ENCODE assay signal across 1 cellular context in the genomic region with DNA sequence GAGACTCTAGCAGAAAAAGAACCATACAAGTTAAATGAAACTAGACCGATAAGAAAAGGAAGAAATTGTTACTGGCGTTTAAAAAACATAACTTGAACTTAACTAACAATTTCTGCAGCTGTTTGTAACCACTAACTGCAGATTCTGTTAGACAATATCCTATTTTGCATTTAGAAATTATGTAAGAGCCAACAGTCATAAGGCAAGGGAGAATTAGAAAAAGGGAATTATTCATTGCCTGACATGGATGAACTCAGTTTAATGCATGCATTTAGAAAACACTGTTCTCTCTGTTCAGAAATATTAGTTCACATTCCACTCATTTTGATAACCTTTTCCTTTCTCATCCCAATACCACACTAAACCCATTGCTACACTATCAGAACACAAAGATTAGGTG.
TF ChIP-seq lines count a peak whose summit lies in the region.

No MANE protein-coding gene starts in this region.

TF ChIP-seq in WTC11, 78 proteins besides CTCF, POLR2A, EP300 and RAD21 (continued from another document):
- TF ChIP-seq, protein P1, sequence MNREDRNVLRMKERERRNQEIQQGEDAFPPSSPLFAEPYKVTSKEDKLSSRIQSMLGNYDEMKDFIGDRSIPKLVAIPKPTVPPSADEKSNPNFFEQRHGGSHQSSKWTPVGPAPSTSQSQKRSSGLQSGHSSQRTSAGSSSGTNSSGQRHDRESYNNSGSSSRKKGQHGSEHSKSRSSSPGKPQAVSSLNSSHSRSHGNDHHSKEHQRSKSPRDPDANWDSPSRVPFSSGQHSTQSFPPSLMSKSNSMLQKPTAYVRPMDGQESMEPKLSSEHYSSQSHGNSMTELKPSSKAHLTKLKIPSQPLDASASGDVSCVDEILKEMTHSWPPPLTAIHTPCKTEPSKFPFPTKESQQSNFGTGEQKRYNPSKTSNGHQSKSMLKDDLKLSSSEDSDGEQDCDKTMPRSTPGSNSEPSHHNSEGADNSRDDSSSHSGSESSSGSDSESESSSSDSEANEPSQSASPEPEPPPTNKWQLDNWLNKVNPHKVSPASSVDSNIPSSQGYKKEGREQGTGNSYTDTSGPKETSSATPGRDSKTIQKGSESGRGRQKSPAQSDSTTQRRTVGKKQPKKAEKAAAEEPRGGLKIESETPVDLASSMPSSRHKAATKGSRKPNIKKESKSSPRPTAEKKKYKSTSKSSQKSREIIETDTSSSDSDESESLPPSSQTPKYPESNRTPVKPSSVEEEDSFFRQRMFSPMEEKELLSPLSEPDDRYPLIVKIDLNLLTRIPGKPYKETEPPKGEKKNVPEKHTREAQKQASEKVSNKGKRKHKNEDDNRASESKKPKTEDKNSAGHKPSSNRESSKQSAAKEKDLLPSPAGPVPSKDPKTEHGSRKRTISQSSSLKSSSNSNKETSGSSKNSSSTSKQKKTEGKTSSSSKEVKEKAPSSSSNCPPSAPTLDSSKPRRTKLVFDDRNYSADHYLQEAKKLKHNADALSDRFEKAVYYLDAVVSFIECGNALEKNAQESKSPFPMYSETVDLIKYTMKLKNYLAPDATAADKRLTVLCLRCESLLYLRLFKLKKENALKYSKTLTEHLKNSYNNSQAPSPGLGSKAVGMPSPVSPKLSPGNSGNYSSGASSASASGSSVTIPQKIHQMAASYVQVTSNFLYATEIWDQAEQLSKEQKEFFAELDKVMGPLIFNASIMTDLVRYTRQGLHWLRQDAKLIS (CRISPR knock-in tag; IDR thresholded peaks at IDR 0.05; ENCODE audit: borderline replicate concordance) = no peak
- TF ChIP-seq ESRRA (CRISPR knock-in tag; IDR thresholded peaks at IDR 0.05; ENCODE audit: borderline replicate concordance) = no peak
- TF ChIP-seq, protein P2, sequence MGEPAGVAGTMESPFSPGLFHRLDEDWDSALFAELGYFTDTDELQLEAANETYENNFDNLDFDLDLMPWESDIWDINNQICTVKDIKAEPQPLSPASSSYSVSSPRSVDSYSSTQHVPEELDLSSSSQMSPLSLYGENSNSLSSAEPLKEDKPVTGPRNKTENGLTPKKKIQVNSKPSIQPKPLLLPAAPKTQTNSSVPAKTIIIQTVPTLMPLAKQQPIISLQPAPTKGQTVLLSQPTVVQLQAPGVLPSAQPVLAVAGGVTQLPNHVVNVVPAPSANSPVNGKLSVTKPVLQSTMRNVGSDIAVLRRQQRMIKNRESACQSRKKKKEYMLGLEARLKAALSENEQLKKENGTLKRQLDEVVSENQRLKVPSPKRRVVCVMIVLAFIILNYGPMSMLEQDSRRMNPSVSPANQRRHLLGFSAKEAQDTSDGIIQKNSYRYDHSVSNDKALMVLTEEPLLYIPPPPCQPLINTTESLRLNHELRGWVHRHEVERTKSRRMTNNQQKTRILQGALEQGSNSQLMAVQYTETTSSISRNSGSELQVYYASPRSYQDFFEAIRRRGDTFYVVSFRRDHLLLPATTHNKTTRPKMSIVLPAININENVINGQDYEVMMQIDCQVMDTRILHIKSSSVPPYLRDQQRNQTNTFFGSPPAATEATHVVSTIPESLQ (CRISPR knock-in tag; IDR thresholded peaks at IDR 0.05) = no peak
- no peak for TF ChIP-seq FOXP1 (CRISPR knock-in tag; IDR thresholded peaks at IDR 0.05; ENCODE audit: borderline replicate concordance)
- TF ChIP-seq, protein P3, sequence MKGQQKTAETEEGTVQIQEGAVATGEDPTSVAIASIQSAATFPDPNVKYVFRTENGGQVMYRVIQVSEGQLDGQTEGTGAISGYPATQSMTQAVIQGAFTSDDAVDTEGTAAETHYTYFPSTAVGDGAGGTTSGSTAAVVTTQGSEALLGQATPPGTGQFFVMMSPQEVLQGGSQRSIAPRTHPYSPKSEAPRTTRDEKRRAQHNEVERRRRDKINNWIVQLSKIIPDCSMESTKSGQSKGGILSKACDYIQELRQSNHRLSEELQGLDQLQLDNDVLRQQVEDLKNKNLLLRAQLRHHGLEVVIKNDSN (CRISPR knock-in tag; IDR thresholded peaks at IDR 0.05) = no peak
- no peak for TF ChIP-seq CREM (CRISPR knock-in tag; IDR thresholded peaks at IDR 0.05)
- no peak for TF ChIP-seq TCF7 (CRISPR knock-in tag; IDR thresholded peaks at IDR 0.05; ENCODE audit: low read depth)
- no peak for TF ChIP-seq ZNF263 (CRISPR knock-in tag; IDR thresholded peaks at IDR 0.05; ENCODE audit: low read depth)
- no peak for TF ChIP-seq RELA (CRISPR knock-in tag; IDR thresholded peaks at IDR 0.05; ENCODE audit: borderline replicate concordance)
